Comparison of ENCODE assay signal across 8 cellular contexts in genomic region chr7:100483101-100483727, GRCh38.
DNase-seq lines count a peak whose midpoint lies in the region; ATAC-seq and TF ChIP-seq lines count a peak whose summit lies in the region.

No MANE protein-coding gene starts in this region.

- H3K27me3 ChIP-seq in muscle layer of duodenum (ENCODE audit: low read depth, low read length) = no peaks in the 10 kb centered on the region

- no peaks in the 10 kb centered on the region for H3K36me3 ChIP-seq in muscle layer of duodenum (ENCODE audit: control insufficient read depth in 1 of 2, insufficient read depth in 2 of 2, low read length in 2 of 2)

- no peaks in the 10 kb centered on the region for H3K9me3 ChIP-seq in muscle layer of duodenum (ENCODE audit: control insufficient read depth in 1 of 2, low read length in 2 of 2)

- TF ChIP-seq POLR2A in erythroblast (IDR thresholded peaks at IDR 0.05; ENCODE audit: low read length) = no peak

- H3K4me3 ChIP-seq in muscle layer of duodenum (ENCODE audit: low read depth in 1 of 2, low read length in 2 of 2) = peak overlapping the region; percentile 5 to 68

- peaks cover 3 to 27% of the 10 kb centered on the region in 2 donors for H3K4me1 ChIP-seq in muscle layer of duodenum (ENCODE audit: control insufficient read depth in 1 of 2, insufficient read depth in 2 of 2, low read length in 2 of 2)

- ATAC-seq in HG02973 (IDR thresholded peaks at IDR 0.05; ENCODE audit: unreplicated experiment) = peak; percentile 44

- DNase-seq in NCI-H146 (lab: John Stamatoyannopoulos, UW) (peak; percentile 51), NCI-H146 treated with DMSO at 0.1 percent for 48 hours (lab: John Stamatoyannopoulos, UW; ENCODE audit: unreplicated experiment) (no peak), NCI-H748 (lab: John Stamatoyannopoulos, UW; ENCODE audit: unreplicated experiment) (peak; percentile 71), activated T-cell treated with anti-CD3 and anti-CD28 coated beads for 48 hours (ENCODE audit: low read depth) (peak; percentile 86), erythroblast (lab: John Stamatoyannopoulos, UW) (peak; percentile 87 to 93)
- peak; percentile 68 to 77 for DNase-seq in stimulated activated CD8-positive, alpha-beta memory T cell treated with anti-CD3 and anti-CD28 coated beads, Interleukin-7, amount 100 ng/mL, for 1 hour (ENCODE audit: low read depth in 2 of 2)

- H3K27ac ChIP-seq in muscle layer of duodenum (ENCODE audit: low read length) = no peak overlapping the region
